8 cellular contexts compared by ENCODE assay signal in genomic region chr7:105691692-105692564, GRCh38.
DNase-seq lines count a peak whose midpoint lies in the region; ATAC-seq and TF ChIP-seq lines count a peak whose summit lies in the region.

No MANE protein-coding gene starts in this region.

- H3K9me3 Mint-ChIP-seq in effector memory CD8-positive, alpha-beta T cell = no peaks in the 10 kb centered on the region

- ATAC-seq in GM19452 (IDR thresholded peaks at IDR 0.05; ENCODE audit: unreplicated experiment) (peak; percentile 51), mucosa of descending colon (peak; percentile 89)
- peak; percentile 82 for ATAC-seq in effector memory CD8-positive, alpha-beta T cell (replicated peaks)

- H3K9me3 ChIP-seq in BE2C = no peaks in the 10 kb centered on the region
- H3K9me3 ChIP-seq in mucosa of descending colon = no peaks in the 10 kb centered on the region

- H3K4me1 Mint-ChIP-seq in effector memory CD8-positive, alpha-beta T cell (ENCODE audit: low read depth in 2 of 2) = peaks cover 25 to 36% of the 10 kb centered on the region in 2 donors

- H3K27me3 ChIP-seq in BE2C = no peaks in the 10 kb centered on the region

- H3K36me3 ChIP-seq in BE2C (no peaks in the 10 kb centered on the region; the same call in 1 of the 2 replicates), mucosa of descending colon (ENCODE audit: low read depth) (no peaks in the 10 kb centered on the region)

- H3K4me3 ChIP-seq in BE2C (ENCODE audit: low read depth, low read length) (peak overlapping the region; percentile 51), mucosa of descending colon (no peak overlapping the region)

- H3K4me1 ChIP-seq in BE2C (peaks cover 16% of the 10 kb centered on the region), mucosa of descending colon (ENCODE audit: low read depth) (no peaks in the 10 kb centered on the region)

- no peak for DNase-seq in BE2C
- peak; percentile 61 for DNase-seq in NCI-H2029 (lab: John Stamatoyannopoulos, UW)
- DNase-seq in activated CD4-positive, alpha-beta T cell treated with anti-CD3 and anti-CD28 coated beads, Interleukin-2, amount 50 U/mL, for 48 hours = peak; percentile 24 to 45
- DNase-seq in effector memory CD8-positive, alpha-beta T cell = peak; percentile 72 to 79 (median 77)
- peak; percentile 57 to 71 (median 70) for DNase-seq in mucosa of descending colon
- peak; percentile 53 for DNase-seq in stromal cell of bone marrow (ENCODE audit: low read depth)
- DNase-seq in SK-N-DZ (ENCODE audit: low spot score) = no peak

- peaks cover 18% of the 10 kb centered on the region for H3K36me3 Mint-ChIP-seq in effector memory CD8-positive, alpha-beta T cell (ENCODE audit: insufficient read depth)

- no peak for TF ChIP-seq CTCF in BE2C (IDR thresholded peaks at IDR 0.05; ENCODE audit: low read depth, low read length)
- no peak for TF ChIP-seq CTCF in mucosa of descending colon (IDR thresholded peaks at IDR 0.05)

- no peaks in the 10 kb centered on the region for H3K27me3 Mint-ChIP-seq in effector memory CD8-positive, alpha-beta T cell

- intact Hi-C loops in mucosa of descending colon (cut with DNase I, micrococcal nuclease) = no loop called here

- peak overlapping the region; percentile 96 to 98 for H3K27ac Mint-ChIP-seq in effector memory CD8-positive, alpha-beta T cell

- peak overlapping the region; percentile 88 to 94 for H3K4me3 Mint-ChIP-seq in effector memory CD8-positive, alpha-beta T cell

Comparison
In these comparisons a context has a peak if more than half of its experiments do, and no peak if none do; other contexts are left out.
1. DNase-seq: peak in NCI-H2029 (single experiment), activated CD4-positive, alpha-beta T cell treated with anti-CD3 and anti-CD28 coated beads, Interleukin-2, amount 50 U/mL, for 48 hours (2 of 2), effector memory CD8-positive, alpha-beta T cell (3 of 3), mucosa of descending colon (3 of 3) and stromal cell of bone marrow (single experiment); none in BE2C (single experiment) and SK-N-DZ (single experiment).
2. Peak in every context shown above with its lines, with median percentiles within 50 percentile points of each other: ATAC-seq.